1 cellular context compared by ENCODE assay signal in the genomic region with DNA sequence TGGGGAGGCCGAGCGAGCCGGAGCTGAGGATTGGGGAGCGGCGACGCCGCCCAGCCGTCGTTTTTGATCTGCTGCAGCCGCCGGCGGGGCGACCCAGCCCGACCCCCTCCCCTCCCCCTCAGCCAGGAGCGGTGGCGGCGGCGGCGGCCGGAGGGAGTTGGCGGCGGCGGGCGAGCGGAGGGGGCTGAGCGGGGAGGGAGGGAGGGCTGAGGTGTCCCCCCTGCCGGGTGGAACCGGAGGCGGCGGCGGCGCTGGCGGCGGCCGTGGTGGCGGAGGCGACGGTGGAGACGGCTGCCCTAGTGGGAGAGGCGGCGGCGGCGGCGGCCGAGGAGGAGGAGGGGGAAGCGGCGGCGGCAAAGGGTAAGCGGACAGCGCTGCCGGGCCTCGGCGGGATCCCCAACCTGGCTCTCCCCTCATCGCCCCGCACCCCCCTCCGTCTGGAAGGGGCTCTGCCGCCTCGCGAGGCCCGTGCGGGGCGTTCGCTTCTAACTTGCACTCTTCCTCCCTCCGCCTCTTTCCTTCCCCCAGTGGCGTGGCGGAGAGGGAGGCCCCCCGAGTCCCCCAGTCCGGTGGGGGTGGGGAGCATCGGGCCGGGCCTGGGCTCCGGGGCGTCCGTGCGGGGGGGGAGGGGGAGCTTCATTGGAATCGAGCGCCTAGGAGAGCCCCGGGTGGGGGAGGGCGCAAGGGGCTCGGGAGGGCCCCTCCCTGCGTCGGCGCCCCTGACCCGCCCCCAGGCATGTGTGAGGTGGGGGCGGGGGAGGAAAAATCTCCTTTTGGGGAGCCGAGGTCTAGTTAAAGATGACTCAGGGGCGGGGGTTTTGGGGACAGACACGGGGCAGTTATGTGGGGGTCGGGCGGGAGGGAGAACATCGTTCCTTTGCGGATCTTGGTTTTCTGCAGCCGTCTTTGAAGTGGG.
TF ChIP-seq lines count a peak whose summit lies in the region.

A gene with protein sequence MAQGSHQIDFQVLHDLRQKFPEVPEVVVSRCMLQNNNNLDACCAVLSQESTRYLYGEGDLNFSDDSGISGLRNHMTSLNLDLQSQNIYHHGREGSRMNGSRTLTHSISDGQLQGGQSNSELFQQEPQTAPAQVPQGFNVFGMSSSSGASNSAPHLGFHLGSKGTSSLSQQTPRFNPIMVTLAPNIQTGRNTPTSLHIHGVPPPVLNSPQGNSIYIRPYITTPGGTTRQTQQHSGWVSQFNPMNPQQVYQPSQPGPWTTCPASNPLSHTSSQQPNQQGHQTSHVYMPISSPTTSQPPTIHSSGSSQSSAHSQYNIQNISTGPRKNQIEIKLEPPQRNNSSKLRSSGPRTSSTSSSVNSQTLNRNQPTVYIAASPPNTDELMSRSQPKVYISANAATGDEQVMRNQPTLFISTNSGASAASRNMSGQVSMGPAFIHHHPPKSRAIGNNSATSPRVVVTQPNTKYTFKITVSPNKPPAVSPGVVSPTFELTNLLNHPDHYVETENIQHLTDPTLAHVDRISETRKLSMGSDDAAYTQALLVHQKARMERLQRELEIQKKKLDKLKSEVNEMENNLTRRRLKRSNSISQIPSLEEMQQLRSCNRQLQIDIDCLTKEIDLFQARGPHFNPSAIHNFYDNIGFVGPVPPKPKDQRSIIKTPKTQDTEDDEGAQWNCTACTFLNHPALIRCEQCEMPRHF (plus strand): TSS at position 57 of the 916 bp plus-strand sequence. CDS start 52,286 bp downstream, outside the sequence.

TF ChIP-seq in HEK293, 187 proteins besides CTCF, POLR2A, EP300 and RAD21 (continued from another document):
- TF ChIP-seq, protein P1, sequence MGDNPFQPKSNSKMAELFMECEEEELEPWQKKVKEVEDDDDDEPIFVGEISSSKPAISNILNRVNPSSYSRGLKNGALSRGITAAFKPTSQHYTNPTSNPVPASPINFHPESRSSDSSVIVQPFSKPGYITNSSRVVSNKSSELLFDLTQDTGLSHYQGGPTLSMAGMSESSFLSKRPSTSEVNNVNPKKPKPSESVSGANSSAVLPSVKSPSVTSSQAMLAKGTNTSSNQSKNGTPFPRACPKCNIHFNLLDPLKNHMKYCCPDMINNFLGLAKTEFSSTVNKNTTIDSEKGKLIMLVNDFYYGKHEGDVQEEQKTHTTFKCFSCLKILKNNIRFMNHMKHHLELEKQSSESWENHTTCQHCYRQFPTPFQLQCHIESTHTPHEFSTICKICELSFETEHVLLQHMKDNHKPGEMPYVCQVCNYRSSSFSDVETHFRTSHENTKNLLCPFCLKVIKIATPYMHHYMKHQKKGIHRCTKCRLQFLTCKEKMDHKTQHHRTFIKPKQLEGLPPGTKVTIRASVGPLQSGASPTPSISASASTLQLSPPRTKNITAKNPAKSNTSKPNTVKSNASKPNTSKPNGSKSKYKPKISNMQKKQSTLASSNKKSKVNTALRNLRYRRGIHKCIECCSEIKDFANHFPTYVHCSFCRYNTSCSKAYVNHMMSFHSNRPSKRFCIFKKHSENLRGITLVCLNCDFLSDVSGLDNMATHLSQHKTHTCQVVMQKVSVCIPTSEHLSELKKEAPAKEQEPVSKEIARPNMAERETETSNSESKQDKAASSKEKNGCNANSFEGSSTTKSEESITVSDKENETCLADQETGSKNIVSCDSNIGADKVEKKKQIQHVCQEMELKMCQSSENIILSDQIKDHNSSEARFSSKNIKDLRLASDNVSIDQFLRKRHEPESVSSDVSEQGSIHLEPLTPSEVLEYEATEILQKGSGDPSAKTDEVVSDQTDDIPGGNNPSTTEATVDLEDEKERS (tag by site-specific recombination; IDR thresholded peaks at IDR 0.05) = no peak
- TF ChIP-seq ZFP69B (tag by site-specific recombination; IDR thresholded peaks at IDR 0.05) = no peak
- TF ChIP-seq, protein P2, sequence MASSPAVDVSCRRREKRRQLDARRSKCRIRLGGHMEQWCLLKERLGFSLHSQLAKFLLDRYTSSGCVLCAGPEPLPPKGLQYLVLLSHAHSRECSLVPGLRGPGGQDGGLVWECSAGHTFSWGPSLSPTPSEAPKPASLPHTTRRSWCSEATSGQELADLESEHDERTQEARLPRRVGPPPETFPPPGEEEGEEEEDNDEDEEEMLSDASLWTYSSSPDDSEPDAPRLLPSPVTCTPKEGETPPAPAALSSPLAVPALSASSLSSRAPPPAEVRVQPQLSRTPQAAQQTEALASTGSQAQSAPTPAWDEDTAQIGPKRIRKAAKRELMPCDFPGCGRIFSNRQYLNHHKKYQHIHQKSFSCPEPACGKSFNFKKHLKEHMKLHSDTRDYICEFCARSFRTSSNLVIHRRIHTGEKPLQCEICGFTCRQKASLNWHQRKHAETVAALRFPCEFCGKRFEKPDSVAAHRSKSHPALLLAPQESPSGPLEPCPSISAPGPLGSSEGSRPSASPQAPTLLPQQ (tag by site-specific recombination; IDR thresholded peaks at IDR 0.05) = no peak
- TF ChIP-seq ZNF658 (tag by site-specific recombination; IDR thresholded peaks at IDR 0.05) = no peak
- TF ChIP-seq ZNF521 (tag by site-specific recombination; IDR thresholded peaks at IDR 0.05) = no peak
- no peak; the same call in 1 of the 2 replicates for TF ChIP-seq ZEB2 (tag by site-specific recombination; IDR thresholded peaks at IDR 0.05)
- TF ChIP-seq SP3 (tag by site-specific recombination; IDR thresholded peaks at IDR 0.05) = peak; percentile 47
- TF ChIP-seq ZNF10 (tag by site-specific recombination; IDR thresholded peaks at IDR 0.05) = no peak
- no peak for TF ChIP-seq ZNF76 (tag by site-specific recombination; IDR thresholded peaks at IDR 0.05; ENCODE audit: borderline replicate concordance, low read depth)
- TF ChIP-seq, protein P3, sequence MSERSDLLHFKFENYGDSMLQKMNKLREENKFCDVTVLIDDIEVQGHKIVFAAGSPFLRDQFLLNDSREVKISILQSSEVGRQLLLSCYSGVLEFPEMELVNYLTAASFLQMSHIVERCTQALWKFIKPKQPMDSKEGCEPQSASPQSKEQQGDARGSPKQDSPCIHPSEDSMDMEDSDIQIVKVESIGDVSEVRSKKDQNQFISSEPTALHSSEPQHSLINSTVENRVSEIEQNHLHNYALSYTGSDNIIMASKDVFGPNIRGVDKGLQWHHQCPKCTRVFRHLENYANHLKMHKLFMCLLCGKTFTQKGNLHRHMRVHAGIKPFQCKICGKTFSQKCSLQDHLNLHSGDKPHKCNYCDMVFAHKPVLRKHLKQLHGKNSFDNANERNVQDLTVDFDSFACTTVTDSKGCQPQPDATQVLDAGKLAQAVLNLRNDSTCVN (tag by site-specific recombination; optimal IDR thresholded peaks at IDR 0.05) = peak; percentile 24
- TF ChIP-seq, protein P4, sequence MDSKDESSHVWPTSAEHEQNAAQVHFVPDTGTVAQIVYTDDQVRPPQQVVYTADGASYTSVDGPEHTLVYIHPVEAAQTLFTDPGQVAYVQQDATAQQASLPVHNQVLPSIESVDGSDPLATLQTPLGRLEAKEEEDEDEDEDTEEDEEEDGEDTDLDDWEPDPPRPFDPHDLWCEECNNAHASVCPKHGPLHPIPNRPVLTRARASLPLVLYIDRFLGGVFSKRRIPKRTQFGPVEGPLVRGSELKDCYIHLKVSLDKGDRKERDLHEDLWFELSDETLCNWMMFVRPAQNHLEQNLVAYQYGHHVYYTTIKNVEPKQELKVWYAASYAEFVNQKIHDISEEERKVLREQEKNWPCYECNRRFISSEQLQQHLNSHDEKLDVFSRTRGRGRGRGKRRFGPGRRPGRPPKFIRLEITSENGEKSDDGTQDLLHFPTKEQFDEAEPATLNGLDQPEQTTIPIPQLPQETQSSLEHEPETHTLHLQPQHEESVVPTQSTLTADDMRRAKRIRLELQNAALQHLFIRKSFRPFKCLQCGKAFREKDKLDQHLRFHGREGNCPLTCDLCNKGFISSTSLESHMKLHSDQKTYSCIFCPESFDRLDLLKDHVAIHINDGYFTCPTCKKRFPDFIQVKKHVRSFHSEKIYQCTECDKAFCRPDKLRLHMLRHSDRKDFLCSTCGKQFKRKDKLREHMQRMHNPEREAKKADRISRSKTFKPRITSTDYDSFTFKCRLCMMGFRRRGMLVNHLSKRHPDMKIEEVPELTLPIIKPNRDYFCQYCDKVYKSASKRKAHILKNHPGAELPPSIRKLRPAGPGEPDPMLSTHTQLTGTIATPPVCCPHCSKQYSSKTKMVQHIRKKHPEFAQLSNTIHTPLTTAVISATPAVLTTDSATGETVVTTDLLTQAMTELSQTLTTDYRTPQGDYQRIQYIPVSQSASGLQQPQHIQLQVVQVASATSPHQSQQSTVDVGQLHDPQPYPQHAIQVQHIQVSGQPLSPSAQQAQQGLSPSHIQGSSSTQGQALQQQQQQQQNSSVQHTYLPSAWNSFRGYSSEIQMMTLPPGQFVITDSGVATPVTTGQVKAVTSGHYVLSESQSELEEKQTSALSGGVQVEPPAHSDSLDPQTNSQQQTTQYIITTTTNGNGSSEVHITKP (tag by site-specific recombination; IDR thresholded peaks at IDR 0.05) = no peak
- TF ChIP-seq, protein P5, sequence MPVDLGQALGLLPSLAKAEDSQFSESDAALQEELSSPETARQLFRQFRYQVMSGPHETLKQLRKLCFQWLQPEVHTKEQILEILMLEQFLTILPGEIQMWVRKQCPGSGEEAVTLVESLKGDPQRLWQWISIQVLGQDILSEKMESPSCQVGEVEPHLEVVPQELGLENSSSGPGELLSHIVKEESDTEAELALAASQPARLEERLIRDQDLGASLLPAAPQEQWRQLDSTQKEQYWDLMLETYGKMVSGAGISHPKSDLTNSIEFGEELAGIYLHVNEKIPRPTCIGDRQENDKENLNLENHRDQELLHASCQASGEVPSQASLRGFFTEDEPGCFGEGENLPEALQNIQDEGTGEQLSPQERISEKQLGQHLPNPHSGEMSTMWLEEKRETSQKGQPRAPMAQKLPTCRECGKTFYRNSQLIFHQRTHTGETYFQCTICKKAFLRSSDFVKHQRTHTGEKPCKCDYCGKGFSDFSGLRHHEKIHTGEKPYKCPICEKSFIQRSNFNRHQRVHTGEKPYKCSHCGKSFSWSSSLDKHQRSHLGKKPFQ (tag by site-specific recombination; IDR thresholded peaks at IDR 0.05) = no peak
- TF ChIP-seq ZNF239 (tag by site-specific recombination; IDR thresholded peaks at IDR 0.05) = no peak
- TF ChIP-seq ZNF19 (tag by site-specific recombination; IDR thresholded peaks at IDR 0.05; ENCODE audit: low read depth) = no peak
- no peak for TF ChIP-seq KLF10 (tag by site-specific recombination; IDR thresholded peaks at IDR 0.05)
- peak; percentile 18; the same call in 1 of the 2 replicates for TF ChIP-seq GLIS1 (tag by site-specific recombination; IDR thresholded peaks at IDR 0.05)
- no peak for TF ChIP-seq ZNF555 (tag by site-specific recombination; conservative IDR thresholded peaks at IDR 0.05)
- TF ChIP-seq, protein P6, sequence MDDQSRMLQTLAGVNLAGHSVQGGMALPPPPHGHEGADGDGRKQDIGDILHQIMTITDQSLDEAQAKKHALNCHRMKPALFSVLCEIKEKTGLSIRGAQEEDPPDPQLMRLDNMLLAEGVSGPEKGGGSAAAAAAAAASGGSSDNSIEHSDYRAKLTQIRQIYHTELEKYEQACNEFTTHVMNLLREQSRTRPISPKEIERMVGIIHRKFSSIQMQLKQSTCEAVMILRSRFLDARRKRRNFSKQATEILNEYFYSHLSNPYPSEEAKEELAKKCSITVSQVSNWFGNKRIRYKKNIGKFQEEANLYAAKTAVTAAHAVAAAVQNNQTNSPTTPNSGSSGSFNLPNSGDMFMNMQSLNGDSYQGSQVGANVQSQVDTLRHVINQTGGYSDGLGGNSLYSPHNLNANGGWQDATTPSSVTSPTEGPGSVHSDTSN (CRISPR knock-in tag; IDR thresholded peaks at IDR 0.05) = no peak
- TF ChIP-seq ZNF843 (tag by site-specific recombination; IDR thresholded peaks at IDR 0.05) = no peak
- TF ChIP-seq KLF7 (tag by site-specific recombination; IDR thresholded peaks at IDR 0.05; ENCODE audit: borderline replicate concordance) = no peak
- TF ChIP-seq SALL2 (tag by site-specific recombination; IDR thresholded peaks at IDR 0.05; ENCODE audit: borderline replicate concordance) = no peak
- no peak for TF ChIP-seq ZNF707 (tag by site-specific recombination; IDR thresholded peaks at IDR 0.05)
- TF ChIP-seq, protein P7, sequence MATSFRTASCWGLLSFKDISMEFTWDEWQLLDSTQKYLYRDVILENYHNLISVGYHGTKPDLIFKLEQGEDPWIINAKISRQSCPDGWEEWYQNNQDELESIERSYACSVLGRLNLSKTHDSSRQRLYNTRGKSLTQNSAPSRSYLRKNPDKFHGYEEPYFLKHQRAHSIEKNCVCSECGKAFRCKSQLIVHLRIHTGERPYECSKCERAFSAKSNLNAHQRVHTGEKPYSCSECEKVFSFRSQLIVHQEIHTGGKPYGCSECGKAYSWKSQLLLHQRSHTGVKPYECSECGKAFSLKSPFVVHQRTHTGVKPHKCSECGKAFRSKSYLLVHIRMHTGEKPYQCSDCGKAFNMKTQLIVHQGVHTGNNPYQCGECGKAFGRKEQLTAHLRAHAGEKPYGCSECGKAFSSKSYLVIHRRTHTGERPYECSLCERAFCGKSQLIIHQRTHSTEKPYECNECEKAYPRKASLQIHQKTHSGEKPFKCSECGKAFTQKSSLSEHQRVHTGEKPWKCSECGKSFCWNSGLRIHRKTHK (tag by site-specific recombination; IDR thresholded peaks at IDR 0.05) = no peak
- TF ChIP-seq YY1 (tag by site-specific recombination; IDR thresholded peaks at IDR 0.05) = no peak
- TF ChIP-seq YY2 (tag by site-specific recombination; IDR thresholded peaks at IDR 0.05) = no peak
- peak; percentile 20; the same call in 1 of the 2 replicates for TF ChIP-seq SP7 (tag by site-specific recombination; IDR thresholded peaks at IDR 0.05)
- TF ChIP-seq, protein P8, sequence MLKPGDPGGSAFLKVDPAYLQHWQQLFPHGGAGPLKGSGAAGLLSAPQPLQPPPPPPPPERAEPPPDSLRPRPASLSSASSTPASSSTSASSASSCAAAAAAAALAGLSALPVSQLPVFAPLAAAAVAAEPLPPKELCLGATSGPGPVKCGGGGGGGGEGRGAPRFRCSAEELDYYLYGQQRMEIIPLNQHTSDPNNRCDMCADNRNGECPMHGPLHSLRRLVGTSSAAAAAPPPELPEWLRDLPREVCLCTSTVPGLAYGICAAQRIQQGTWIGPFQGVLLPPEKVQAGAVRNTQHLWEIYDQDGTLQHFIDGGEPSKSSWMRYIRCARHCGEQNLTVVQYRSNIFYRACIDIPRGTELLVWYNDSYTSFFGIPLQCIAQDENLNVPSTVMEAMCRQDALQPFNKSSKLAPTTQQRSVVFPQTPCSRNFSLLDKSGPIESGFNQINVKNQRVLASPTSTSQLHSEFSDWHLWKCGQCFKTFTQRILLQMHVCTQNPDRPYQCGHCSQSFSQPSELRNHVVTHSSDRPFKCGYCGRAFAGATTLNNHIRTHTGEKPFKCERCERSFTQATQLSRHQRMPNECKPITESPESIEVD (tag by site-specific recombination; IDR thresholded peaks at IDR 0.05) = no peak
- TF ChIP-seq, protein P9, sequence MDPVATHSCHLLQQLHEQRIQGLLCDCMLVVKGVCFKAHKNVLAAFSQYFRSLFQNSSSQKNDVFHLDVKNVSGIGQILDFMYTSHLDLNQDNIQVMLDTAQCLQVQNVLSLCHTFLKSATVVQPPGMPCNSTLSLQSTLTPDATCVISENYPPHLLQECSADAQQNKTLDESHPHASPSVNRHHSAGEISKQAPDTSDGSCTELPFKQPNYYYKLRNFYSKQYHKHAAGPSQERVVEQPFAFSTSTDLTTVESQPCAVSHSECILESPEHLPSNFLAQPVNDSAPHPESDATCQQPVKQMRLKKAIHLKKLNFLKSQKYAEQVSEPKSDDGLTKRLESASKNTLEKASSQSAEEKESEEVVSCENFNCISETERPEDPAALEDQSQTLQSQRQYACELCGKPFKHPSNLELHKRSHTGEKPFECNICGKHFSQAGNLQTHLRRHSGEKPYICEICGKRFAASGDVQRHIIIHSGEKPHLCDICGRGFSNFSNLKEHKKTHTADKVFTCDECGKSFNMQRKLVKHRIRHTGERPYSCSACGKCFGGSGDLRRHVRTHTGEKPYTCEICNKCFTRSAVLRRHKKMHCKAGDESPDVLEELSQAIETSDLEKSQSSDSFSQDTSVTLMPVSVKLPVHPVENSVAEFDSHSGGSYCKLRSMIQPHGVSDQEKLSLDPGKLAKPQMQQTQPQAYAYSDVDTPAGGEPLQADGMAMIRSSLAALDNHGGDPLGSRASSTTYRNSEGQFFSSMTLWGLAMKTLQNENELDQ (tag by site-specific recombination; IDR thresholded peaks at IDR 0.05; ENCODE audit: low read depth) = no peak
- no peak for TF ChIP-seq ZNF37A (tag by site-specific recombination; IDR thresholded peaks at IDR 0.05)
- TF ChIP-seq HOXD13 (CRISPR knock-in tag; IDR thresholded peaks at IDR 0.05; ENCODE audit: borderline replicate concordance) = no peak
